Comparison of ENCODE assay signal across 8 cellular contexts in genomic region chr5:55226027-55226933, GRCh38. TPM values are rescaled to one million over a fixed set of nuclear protein-coding genes. Genes with fewer than 3 reads are reported as not detected.
DNase-seq lines count a peak whose midpoint lies in the region; ATAC-seq, FAIRE-seq and TF ChIP-seq lines count a peak whose summit lies in the region.

No MANE protein-coding gene starts in this region.

- no peaks in the 10 kb centered on the region for H3K9me2 ChIP-seq in Loucy (replicated peaks; ENCODE audit: low read depth, low read length)

- H3K79me2 ChIP-seq in Loucy (ENCODE audit: insufficient read depth, low read length): no peaks in the 10 kb centered on the region
- no peaks in the 10 kb centered on the region for H3K79me2 ChIP-seq in astrocyte (ENCODE audit: insufficient read depth, low read length)

- H3K27ac ChIP-seq in SJSA1 (no peak overlapping the region), astrocyte (ENCODE audit: low read depth, low read length) (no peak overlapping the region)

- H3K36me3 Mint-ChIP-seq in astrocyte (ENCODE audit: low read depth, unreplicated experiment): peaks cover 2% of the 10 kb centered on the region

- H3K4me3 ChIP-seq in Loucy (ENCODE audit: low read length, poor library complexity, severe bottlenecking) (peak overlapping the region; percentile 74), SJSA1 (peak overlapping the region; percentile 48), astrocyte (ENCODE audit: insufficient read depth, low read depth, low read length) (no peak overlapping the region)

- H3K9me3 ChIP-seq in Loucy (ENCODE audit: insufficient read depth, low read depth, low read length) (no peaks in the 10 kb centered on the region), SJSA1 (replicated peaks) (no peaks in the 10 kb centered on the region; the same call in 1 of the 2 replicates), astrocyte (ENCODE audit: insufficient read depth, low read depth, low read length) (peaks cover 2% of the 10 kb centered on the region)

- no peaks in the 10 kb centered on the region for H3F3A ChIP-seq in Loucy (ENCODE audit: low read depth)

- TF ChIP-seq CTCF in Loucy (conservative IDR thresholded peaks at IDR 0.05; ENCODE audit: low read length) (peak; percentile 63), astrocyte (IDR thresholded peaks at IDR 0.05; ENCODE audit: insufficient read depth, low read depth, low read length) (peak; percentile 37)

- no peak for FAIRE-seq in astrocyte (lab: Jason Lieb, UNC)

- H3K4me3 Mint-ChIP-seq in astrocyte (ENCODE audit: unreplicated experiment): no peak overlapping the region

- peak overlapping the region; percentile 39 for H3K4me2 ChIP-seq in Loucy (ENCODE audit: low read depth, low read length, poor library complexity, severe bottlenecking)
- peak overlapping the region; percentile 81 for H3K4me2 ChIP-seq in astrocyte (ENCODE audit: low read length)

- peaks cover 85% of the 10 kb centered on the region for H3K27me3 Mint-ChIP-seq in astrocyte (ENCODE audit: low read depth, unreplicated experiment)

- H3K4me1 ChIP-seq in Loucy (ENCODE audit: insufficient read depth, low read length, poor library complexity, severe bottlenecking): no peaks in the 10 kb centered on the region
- H3K4me1 ChIP-seq in SJSA1 (replicated peaks): peaks cover 16% of the 10 kb centered on the region
- H3K4me1 ChIP-seq in astrocyte (ENCODE audit: insufficient read depth, low read length): peaks cover 15% of the 10 kb centered on the region

- no peaks in the 10 kb centered on the region for H4K20me1 ChIP-seq in Loucy (ENCODE audit: insufficient read depth, low read length, poor library complexity, severe bottlenecking)
- peaks cover 14% of the 10 kb centered on the region for H4K20me1 ChIP-seq in astrocyte (ENCODE audit: insufficient read depth, low read length)

- peaks cover 19% of the 10 kb centered on the region for H3K9me3 Mint-ChIP-seq in astrocyte (ENCODE audit: unreplicated experiment)

- in situ Hi-C loops in G401 (cut with HindIII; ENCODE audit: low sequenced_read_pairs): no loop called here

- peak overlapping the region; percentile 55 for H3K9ac ChIP-seq in Loucy (ENCODE audit: low read depth, low read length, poor library complexity, severe bottlenecking)
- no peak overlapping the region for H3K9ac ChIP-seq in astrocyte (ENCODE audit: low read length)

- H3K27ac Mint-ChIP-seq in astrocyte (ENCODE audit: unreplicated experiment): peak overlapping the region; percentile 34

- no peak for ATAC-seq in GM18519 (IDR thresholded peaks at IDR 0.05; ENCODE audit: low FRiP score, unreplicated experiment)

- H2AFZ ChIP-seq in Loucy (ENCODE audit: low read length) (peak overlapping the region; percentile 87), astrocyte (ENCODE audit: low read depth, low read length) (peak overlapping the region; percentile 50)

- peaks cover 5% of the 10 kb centered on the region for H3K4me1 Mint-ChIP-seq in astrocyte (ENCODE audit: low read depth, unreplicated experiment)

- H3K27me3 ChIP-seq in Loucy (ENCODE audit: insufficient read depth, low read length, poor library complexity, severe bottlenecking): no peaks in the 10 kb centered on the region
- H3K27me3 ChIP-seq in SJSA1 (replicated peaks): no peaks in the 10 kb centered on the region
- H3K27me3 ChIP-seq in astrocyte (ENCODE audit: insufficient read depth, low read length): peaks cover 90% of the 10 kb centered on the region

- DNase-seq in G401 (ENCODE audit: low spot score) (peak; percentile 55), H4 (ENCODE audit: low spot score) (peak; percentile 67), SJSA1 (ENCODE audit: low read depth in 1 of 2, low spot score in 2 of 2) (peak; percentile 72 to 86), astrocyte (ENCODE audit: low read depth) (no peak), iPS-NIHi7 (ENCODE audit: extremely low spot score) (peak; percentile 84)
- DNase-seq in stimulated activated CD4-positive, alpha-beta T cell treated with anti-CD3 and anti-CD28 coated beads, Interleukin-4, amount 100 ng/mL, for 1 hour: peak; percentile 67

- H3K36me3 ChIP-seq in Loucy (ENCODE audit: insufficient read depth, low read length) (no peaks in the 10 kb centered on the region), SJSA1 (no peaks in the 10 kb centered on the region), astrocyte (ENCODE audit: insufficient read depth, low read length) (no peaks in the 10 kb centered on the region)

RNA-seq across cellular contexts. Expression of gene MCIDAS, which starts 0.8 kb away (rescaled TPM):
- 1.4 and 3.3 TPM in 2 replicates for total RNA-seq in G401 (2014; rRNA removed; shearing (Covaris generic))
- 0.21 and 0.48 TPM in 2 replicates for total RNA-seq in H4 (2014; rRNA removed; shearing (Covaris generic))
- total RNA-seq in SJSA1 (2014; rRNA removed; shearing (Covaris generic)): 0.08 and 3.0 TPM in 2 replicates
- total RNA-seq in astrocyte: not detected in 2 replicates

RNA-seq across cellular contexts. Expression of gene CCNO, which starts 7.1 kb away (rescaled TPM):
- 0.74 and 3.8 TPM in 2 replicates for total RNA-seq in G401 (2014; rRNA removed; shearing (Covaris generic))
- total RNA-seq in H4 (2014; rRNA removed; shearing (Covaris generic)): 1.4 and 2.4 TPM in 2 replicates
- total RNA-seq in SJSA1 (2014; rRNA removed; shearing (Covaris generic)): 0.34 TPM in 1 of 2 replicates, not detected in the other
- 0.19 and 0.43 TPM in 2 replicates for total RNA-seq in astrocyte

RNA-seq across cellular contexts. Expression of gene CDC20B, which starts 53.3 kb away (rescaled TPM):
- total RNA-seq in G401 (2014; rRNA removed; shearing (Covaris generic)): not detected in 2 replicates
- not detected in 2 replicates for total RNA-seq in H4 (2014; rRNA removed; shearing (Covaris generic))
- not detected in 2 replicates for total RNA-seq in SJSA1 (2014; rRNA removed; shearing (Covaris generic))
- 0.11 and 0.17 TPM in 2 replicates for total RNA-seq in astrocyte
